In genomic region chr1:145464708-145465336, GRCh38 we compare ENCODE assay signal across 8 cellular contexts. TPM values are rescaled to one million over a fixed set of nuclear protein-coding genes. Genes with fewer than 3 reads are reported as not detected.
DNase-seq lines count a peak whose midpoint lies in the region; ATAC-seq and TF ChIP-seq lines count a peak whose summit lies in the region.
"Not testable (repeated sequence)": the region's sequence is repeated elsewhere in the genome, so short reads cannot be mapped to it uniquely, and the experiment has no call there.

No MANE protein-coding gene starts in this region.

- peak overlapping the region; percentile 79 for H3K4me3 Mint-ChIP-seq in activated naive CD4-positive, alpha-beta T cell treated with anti-CD3 and anti-CD28 coated beads, Interleukin-2, amount 10 ng/mL, durations not matched to agents 7 days and 5 days
- H3K4me3 Mint-ChIP-seq in endothelial cell (ENCODE audit: unreplicated experiment), result peak overlapping the region; percentile 86

- peaks cover 39% of the 10 kb centered on the region for H3K27me3 Mint-ChIP-seq in activated naive CD4-positive, alpha-beta T cell treated with anti-CD3 and anti-CD28 coated beads, Interleukin-2, amount 10 ng/mL, durations not matched to agents 7 days and 5 days
- H3K27me3 Mint-ChIP-seq in endothelial cell (ENCODE audit: unreplicated experiment), result not testable (repeated sequence)

- peak overlapping the region; percentile 91 for H3K27ac Mint-ChIP-seq in activated naive CD4-positive, alpha-beta T cell treated with anti-CD3 and anti-CD28 coated beads, Interleukin-2, amount 10 ng/mL, durations not matched to agents 7 days and 5 days
- H3K27ac Mint-ChIP-seq in endothelial cell (ENCODE audit: unreplicated experiment), result not testable (repeated sequence)

- H3K9me3 ChIP-seq in AG04450 (ENCODE audit: control insufficient read depth, insufficient read depth, low read length); OCI-LY3 (ENCODE audit: insufficient read depth, low read length); liver (ENCODE audit: control insufficient read depth in 4 of 4, low read length in 3 of 4): not testable (repeated sequence)

- H3K4me1 ChIP-seq in OCI-LY3 (ENCODE audit: low read length); liver (ENCODE audit: control insufficient read depth in 4 of 4, insufficient read depth in 4 of 4, low read length in 3 of 4): not testable (repeated sequence)

- CTCF ChIA-PET in AG04450 (lab: Charles Lee); activated naive CD4-positive, alpha-beta T cell treated with anti-CD3 and anti-CD28 coated beads, Interleukin-2, amount 10 ng/mL, durations not matched to agents 7 days and 5 days (lab: Charles Lee): not testable (repeated sequence)

- not testable (repeated sequence) for TF ChIP-seq RAD21 in liver (IDR thresholded peaks at IDR 0.05)

- peak overlapping the region; percentile 51 for H3K4me3 ChIP-seq in AG04450 (ENCODE audit: low read depth, low read length)
- H3K4me3 ChIP-seq in OCI-LY3 (ENCODE audit: low read length), result peak overlapping the region; percentile 54
- H3K4me3 ChIP-seq in liver (ENCODE audit: low read depth in 1 of 3, low read length in 3 of 3), result peak overlapping the region in 1 of 3 donors; percentile 46
- H3K4me3 ChIP-seq in skin epidermis, result peak overlapping the region; percentile 22 to 48 (median 34)

- peak overlapping the region; percentile 42 for H3K4me2 ChIP-seq in OCI-LY3 (ENCODE audit: low read length)

- H3K9me3 Mint-ChIP-seq in activated naive CD4-positive, alpha-beta T cell treated with anti-CD3 and anti-CD28 coated beads, Interleukin-2, amount 10 ng/mL, durations not matched to agents 7 days and 5 days; endothelial cell (ENCODE audit: unreplicated experiment): not testable (repeated sequence)

- ATAC-seq in GM21360 (IDR thresholded peaks at IDR 0.05; ENCODE audit: unreplicated experiment), result peak; percentile 16
- peak; percentile 20 for ATAC-seq in HG03045 (IDR thresholded peaks at IDR 0.05; ENCODE audit: unreplicated experiment)

- WGBS in liver, result 22% methylated on average over 6 of the region's 21 CpGs

- H2AFZ ChIP-seq in OCI-LY3 (ENCODE audit: low read depth, low read length), result not testable (repeated sequence)

- not testable (repeated sequence) for H3K4me1 Mint-ChIP-seq in activated naive CD4-positive, alpha-beta T cell treated with anti-CD3 and anti-CD28 coated beads, Interleukin-2, amount 10 ng/mL, durations not matched to agents 7 days and 5 days; endothelial cell (ENCODE audit: unreplicated experiment)

- not testable (repeated sequence) for H3K36me3 ChIP-seq in OCI-LY3 (replicated peaks; ENCODE audit: low read depth, low read length); liver (ENCODE audit: control insufficient read depth in 4 of 4, insufficient read depth in 3 of 4, low read depth in 1 of 4, low read length in 3 of 4)

- not testable (repeated sequence) for TF ChIP-seq CTCF in AG04450 (IDR thresholded peaks at IDR 0.05; ENCODE audit: low read depth, low read length); OCI-LY3 (IDR thresholded peaks at IDR 0.05; ENCODE audit: low read depth, low read length); endothelial cell (IDR thresholded peaks at IDR 0.05; ENCODE audit: unreplicated experiment); liver (IDR thresholded peaks at IDR 0.05; ENCODE audit: low read depth, low read length, missing input control)

- not testable (repeated sequence) for H4K20me1 ChIP-seq in OCI-LY3 (ENCODE audit: insufficient read depth, low read length)

- H3K36me3 Mint-ChIP-seq in activated naive CD4-positive, alpha-beta T cell treated with anti-CD3 and anti-CD28 coated beads, Interleukin-2, amount 10 ng/mL, durations not matched to agents 7 days and 5 days; endothelial cell (ENCODE audit: low read depth, unreplicated experiment): not testable (repeated sequence)

- not testable (repeated sequence) for H3K27me3 ChIP-seq in AG04450 (ENCODE audit: control insufficient read depth, insufficient read depth, low read length); OCI-LY3 (ENCODE audit: low read depth, low read length); liver (ENCODE audit: control insufficient read depth in 4 of 4, insufficient read depth in 4 of 4, low read length in 3 of 4)

- H3K27ac ChIP-seq in AG04450 (ENCODE audit: low read depth, low read length), result not testable (repeated sequence)
- H3K27ac ChIP-seq in OCI-LY3 (ENCODE audit: low read length) (peak overlapping the region; percentile 62), liver (ENCODE audit: low read depth in 1 of 2, low read length in 2 of 2) (peak overlapping the region; percentile 28 to 69), skin epidermis (peak overlapping the region in 4 of 21 experiments; percentile 76 to 84 (median 80))

- peak overlapping the region; percentile 11 for H3K9ac ChIP-seq in OCI-LY3 (ENCODE audit: low read length)
- not testable (repeated sequence) for H3K9ac ChIP-seq in liver (ENCODE audit: low read depth in 1 of 2, low read length in 2 of 2)

- POLR2A ChIA-PET in AG04450 (lab: Yijun Ruan, JAX), result interaction anchor here (0.7 kb wide), 1 partner anchor 39 kb away, joined by 3 read pairs; the partner anchor contains the start of gene NBPF20

- DNase-seq in AG04450 (ENCODE audit: low read depth, low spot score); activated naive CD4-positive, alpha-beta T cell treated with anti-CD3 and anti-CD28 coated beads, Interleukin-2, amount 10 ng/mL, durations not matched to agents 7 days and 5 days; endothelial cell (ENCODE audit: low spot score): not testable (repeated sequence)

- H3K79me2 ChIP-seq in OCI-LY3 (ENCODE audit: low read length), result not testable (repeated sequence)

RNA-seq across cellular contexts. Expression of gene NBPF20, which starts 39.4 kb away (rescaled TPM):
- 5.1 and 5.7 TPM in 2 replicates for polyA plus RNA-seq in AG04450 (2011; rRNA removed)
- 6.0 and 10.3 TPM in 2 replicates for polyA minus RNA-seq in AG04450 (2011; rRNA and poly(A)+ RNA removed)
- 6.0 TPM for total RNA-seq in endothelial cell (ENCODE audit: unreplicated experiment)
- total RNA-seq in liver, result 1 to 10 TPM in 1 of 2 donors, under 1 TPM in 1; 0.98 to 8.2 TPM
- 1 to 10 TPM; 1.6 to 2.4 TPM for polyA plus RNA-seq in liver
